In the genomic region with DNA sequence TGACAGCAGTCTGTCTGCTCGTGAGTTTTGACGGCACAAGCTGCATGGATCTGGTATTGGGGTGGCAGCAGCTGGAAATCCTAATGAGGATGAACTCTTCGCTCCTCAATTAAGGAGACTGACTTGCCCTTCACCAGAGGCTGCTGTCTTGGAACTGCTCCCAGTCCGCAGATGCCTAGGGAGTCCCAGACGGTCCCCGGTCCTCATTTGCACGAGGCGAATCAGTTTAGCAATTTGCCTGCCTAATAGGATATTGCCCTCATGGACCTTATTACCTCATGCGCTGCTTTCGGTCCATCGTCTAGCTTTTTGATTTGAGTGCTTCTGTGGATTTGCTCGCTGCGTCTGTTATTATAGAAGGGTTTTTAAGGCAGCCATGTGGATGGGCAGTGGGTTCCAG, we compare ENCODE assay signal across 17 cellular contexts. TPM values are rescaled to one million over a fixed set of nuclear protein-coding genes. Genes with fewer than 3 reads are reported as not detected.
A peak's percentile ranks its signal among the peaks of the same experiment; 100 is the strongest.
DNase-seq lines count a peak whose midpoint lies in the region; TF ChIP-seq lines count a peak whose summit lies in the region.
"Had no signal": no experiment of that assay in that cellular context is flagged by ENCODE, and none has a peak within 500 bp of the region (broad histone marks: within the 10 kb centered on the region; RNA-seq: fewer than 3 reads in every experiment).

No MANE protein-coding gene starts in this region.

- DNase-seq in BE2C (peak; percentile 87), NCI-H2171 (lab: John Stamatoyannopoulos, UW) (peak; percentile 85), WERI-Rb-1 (peak; percentile 42), NCI-H2029 treated with DMSO at 0.1 percent for 48 hours (lab: John Stamatoyannopoulos, UW) (no peak), HCEC 1CT (no peak), OCI-LY7 (ENCODE audit: low spot score) (no peak), middle frontal gyrus (ENCODE audit: extremely low spot score, low spot score) (no peak)
- DNase-seq: activated CD4-positive, alpha-beta T cell treated with anti-CD3 and anti-CD28 coated beads, Interleukin-2, amount 50 U/mL, for 48 hours; activated naive CD4-positive, alpha-beta T cell treated with Interleukin-2 at 50 U/mL for 16 hours; activated T-cell treated with anti-CD3 and anti-CD28 coated beads for 4 hours; effector memory CD4-positive, alpha-beta T cell; stimulated activated naive CD4-positive, alpha-beta T cell treated with Interleukin-2 at 50 U/mL for 16 hours; T-helper 1 cell; upper lobe of left lung had no signal

- no peak overlapping the region for H3K4me3 Mint-ChIP-seq in nephron

- no peak for TF ChIP-seq CTCF in BE2C (IDR thresholded peaks at IDR 0.05; ENCODE audit: low read depth, low read length)
- no peak for TF ChIP-seq CTCF in WERI-Rb-1 (IDR thresholded peaks at IDR 0.05; ENCODE audit: low read depth, low read length)
- TF ChIP-seq CTCF in nephron (IDR thresholded peaks at IDR 0.05; ENCODE audit: unreplicated experiment in 3 of 3), result no peak
- TF ChIP-seq CTCF in OCI-LY7 (conservative IDR thresholded peaks at IDR 0.05; ENCODE audit: low read length), result no peak

- peak overlapping the region; percentile 19 to 81 (median 78) for H3K27ac Mint-ChIP-seq in nephron

- H2AFZ ChIP-seq in OCI-LY7 (ENCODE audit: low read length), result no peak overlapping the region

- H3K9me2 ChIP-seq in OCI-LY7 (ENCODE audit: insufficient read depth, low read length), result no peaks in the 10 kb centered on the region

- H3K36me3 ChIP-seq in BE2C (no peaks in the 10 kb centered on the region), WERI-Rb-1 (no peaks in the 10 kb centered on the region), OCI-LY7 (ENCODE audit: insufficient read depth, low read length) (no peaks in the 10 kb centered on the region)
- H3K36me3 ChIP-seq: upper lobe of left lung had no signal

- H3K27me3 Mint-ChIP-seq in nephron (ENCODE audit: low read depth), result no peaks in the 10 kb centered on the region

- intact Hi-C loops in OCI-LY7 (cut with micrococcal nuclease; ENCODE audit: unreplicated experiment), result no loop called here

- H3K4me2 ChIP-seq in OCI-LY7 (ENCODE audit: low read length), result no peak overlapping the region

- H3K79me2 ChIP-seq in OCI-LY7 (ENCODE audit: insufficient read depth, low read depth, low read length), result no peaks in the 10 kb centered on the region

- H3K27ac ChIP-seq in WERI-Rb-1, result no peak overlapping the region
- H3K27ac ChIP-seq in OCI-LY7 (ENCODE audit: low read depth, low read length, poor library complexity, severe bottlenecking), result no peak overlapping the region
- H3K27ac ChIP-seq: VCaP had no signal

- peak overlapping the region; percentile 19 for H3K4me3 ChIP-seq in BE2C (ENCODE audit: low read depth, low read length)
- H3K4me3 ChIP-seq in WERI-Rb-1 (ENCODE audit: low read depth, low read length), result no peak overlapping the region
- no peak overlapping the region for H3K4me3 ChIP-seq in OCI-LY7 (ENCODE audit: low read depth, low read length, poor library complexity, severe bottlenecking)
- H3K4me3 ChIP-seq: K562, upper lobe of left lung had no signal

- H3K4me1 ChIP-seq in BE2C (peaks cover 14% of the 10 kb centered on the region), OCI-LY7 (ENCODE audit: insufficient read depth, low read length, poor library complexity, severe bottlenecking) (no peaks in the 10 kb centered on the region)

- POLR2A ChIA-PET in OCI-LY7 (lab: Charles Lee), result interaction anchor here (1.2 kb wide), 1 partner anchor 90 kb away, joined by 3 read pairs; no protein-coding TSS in a partner anchor

- BruUV-seq in OCI-LY7 (replicated peaks; lab: Mats Ljungman, UMichigan), result no TSS peak

- H3K4me1 Mint-ChIP-seq in nephron, result peaks cover 78% of the 10 kb centered on the region

- CTCF ChIA-PET in OCI-LY7 (lab: Charles Lee; ENCODE audit: unreplicated experiment), result interaction anchor here (0.6 kb wide), 1 partner anchor 14 kb away, joined by 3 read pairs; no protein-coding TSS in a partner anchor

- no peaks in the 10 kb centered on the region for H3K9me3 Mint-ChIP-seq in nephron

- H3K9me3 ChIP-seq in BE2C, result no peaks in the 10 kb centered on the region
- H3K9me3 ChIP-seq in WERI-Rb-1 (ENCODE audit: severe bottlenecking), result no peaks in the 10 kb centered on the region
- H3K9me3 ChIP-seq in OCI-LY7 (ENCODE audit: low read length), result no peaks in the 10 kb centered on the region
- H3K9me3 ChIP-seq: upper lobe of left lung had no signal

- H3K27me3 ChIP-seq in BE2C, result no peaks in the 10 kb centered on the region
- no peaks in the 10 kb centered on the region for H3K27me3 ChIP-seq in WERI-Rb-1 (ENCODE audit: insufficient read depth, low read depth, severe bottlenecking)
- H3K27me3 ChIP-seq: upper lobe of left lung had no signal

- H3K36me3 Mint-ChIP-seq in nephron (ENCODE audit: low read depth), result no peaks in the 10 kb centered on the region

- no peaks in the 10 kb centered on the region for H4K20me1 ChIP-seq in OCI-LY7 (ENCODE audit: insufficient read depth, low read length)

RNA-seq across cellular contexts. Expression of a gene that starts 40.6 kb away (rescaled TPM):
- polyA plus RNA-seq in BE2C (2012; ENCODE audit: insufficient read depth, insufficient read length, low read depth), result 3.6 TPM
- total RNA-seq in OCI-LY7 (2014; rRNA removed; shearing (Covaris generic)), result 0.03 TPM in 1 of 2 replicates, not detected in the other
- total RNA-seq in OCI-LY7 (2022), result 0.07 and 0.27 TPM in 2 replicates

Comparison
In these comparisons a context has a peak if more than half of its experiments do, and no peak if none do; other contexts are left out.
1. DNase-seq: peak in BE2C (single experiment), NCI-H2171 (single experiment) and WERI-Rb-1 (single experiment); none in NCI-H2029 treated with DMSO at 0.1 percent for 48 hours (single experiment), HCEC 1CT (single experiment), OCI-LY7 (single experiment) and middle frontal gyrus (single experiment).